ENCODE assay signal across 1 cellular context in the genomic region with DNA sequence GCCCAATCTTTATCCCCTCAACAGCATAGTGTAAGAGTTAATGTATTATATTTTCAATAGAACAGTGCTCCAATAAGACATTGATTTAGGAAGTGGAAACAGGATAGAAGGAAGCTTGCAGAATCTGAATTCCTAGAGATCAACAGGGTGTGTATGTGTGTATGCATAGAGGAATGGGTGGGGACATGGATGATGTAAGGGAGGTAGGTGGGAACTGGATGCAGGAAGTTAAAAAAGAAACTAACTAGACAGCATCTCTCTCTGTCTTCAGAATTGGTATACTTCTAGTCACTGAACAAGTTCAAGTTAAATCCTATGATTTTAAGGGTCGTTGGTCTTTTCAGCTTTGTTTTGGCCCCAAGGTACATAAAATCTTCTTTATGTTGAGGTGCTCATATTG.
TF ChIP-seq lines count a peak whose summit lies in the region.

No MANE protein-coding gene starts in this region.

TF ChIP-seq in HepG2, 621 proteins besides CTCF, POLR2A, EP300 and RAD21 (continued from another document):
- no peak for TF ChIP-seq CAMTA2 (CRISPR knock-in tag; IDR thresholded peaks at IDR 0.05; ENCODE audit: borderline replicate concordance)
- TF ChIP-seq ZBTB46 (CRISPR knock-in tag; IDR thresholded peaks at IDR 0.05; ENCODE audit: borderline replicate concordance) = no peak
- TF ChIP-seq SRY (CRISPR knock-in tag; IDR thresholded peaks at IDR 0.05) = no peak
- no peak for TF ChIP-seq ZSCAN9 (CRISPR knock-in tag; IDR thresholded peaks at IDR 0.05; ENCODE audit: borderline replicate concordance)
- TF ChIP-seq SMAD9 (CRISPR knock-in tag; IDR thresholded peaks at IDR 0.05) = no peak
- TF ChIP-seq, protein P1, sequence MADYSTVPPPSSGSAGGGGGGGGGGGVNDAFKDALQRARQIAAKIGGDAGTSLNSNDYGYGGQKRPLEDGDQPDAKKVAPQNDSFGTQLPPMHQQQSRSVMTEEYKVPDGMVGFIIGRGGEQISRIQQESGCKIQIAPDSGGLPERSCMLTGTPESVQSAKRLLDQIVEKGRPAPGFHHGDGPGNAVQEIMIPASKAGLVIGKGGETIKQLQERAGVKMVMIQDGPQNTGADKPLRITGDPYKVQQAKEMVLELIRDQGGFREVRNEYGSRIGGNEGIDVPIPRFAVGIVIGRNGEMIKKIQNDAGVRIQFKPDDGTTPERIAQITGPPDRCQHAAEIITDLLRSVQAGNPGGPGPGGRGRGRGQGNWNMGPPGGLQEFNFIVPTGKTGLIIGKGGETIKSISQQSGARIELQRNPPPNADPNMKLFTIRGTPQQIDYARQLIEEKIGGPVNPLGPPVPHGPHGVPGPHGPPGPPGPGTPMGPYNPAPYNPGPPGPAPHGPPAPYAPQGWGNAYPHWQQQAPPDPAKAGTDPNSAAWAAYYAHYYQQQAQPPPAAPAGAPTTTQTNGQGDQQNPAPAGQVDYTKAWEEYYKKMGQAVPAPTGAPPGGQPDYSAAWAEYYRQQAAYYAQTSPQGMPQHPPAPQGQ (CRISPR knock-in tag; IDR thresholded peaks at IDR 0.05; ENCODE audit: borderline replicate concordance) = no peak
